Comparison of ENCODE assay signal across 20 cellular contexts in the genomic region with DNA sequence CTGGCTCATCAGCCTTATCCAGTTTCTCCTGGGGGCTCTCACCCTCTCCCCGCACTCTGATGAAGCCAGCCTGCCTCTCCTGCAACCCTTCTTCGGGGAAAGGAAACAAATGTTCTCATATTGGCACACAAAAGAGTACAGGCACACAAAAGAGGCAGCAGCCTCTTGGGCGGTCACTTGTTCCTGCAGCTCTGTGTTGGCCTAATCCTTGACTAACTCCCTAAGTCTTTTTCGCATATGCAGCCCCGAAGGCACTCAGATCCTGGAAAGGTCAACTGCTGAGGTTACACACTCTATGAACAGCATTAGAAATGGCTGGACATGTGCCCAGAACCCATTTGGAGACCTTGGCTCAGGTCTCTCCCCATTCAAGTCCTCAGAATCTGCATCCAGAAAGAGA. TPM values are rescaled to one million over a fixed set of nuclear protein-coding genes. Genes with fewer than 3 reads are reported as not detected.
A peak's percentile ranks its signal among the peaks of the same experiment; 100 is the strongest.
DNase-seq lines count a peak whose midpoint lies in the region; ATAC-seq, FAIRE-seq and TF ChIP-seq lines count a peak whose summit lies in the region.
"Had no signal": no experiment of that assay in that cellular context is flagged by ENCODE, and none has a peak within 500 bp of the region (broad histone marks: within the 10 kb centered on the region; RNA-seq: fewer than 3 reads in every experiment).

No MANE protein-coding gene starts in this region.

- no peak overlapping the region for H3K27ac ChIP-seq in H1 (ENCODE audit: low read depth, low read length)
- H3K27ac ChIP-seq in left lung: peak overlapping the region; percentile 66 to 71
- peak overlapping the region; percentile 60 to 70 (median 64) for H3K27ac ChIP-seq in gastrocnemius medialis

- no peak overlapping the region for H3K56ac ChIP-seq in H1 (replicated peaks; ENCODE audit: insufficient read length, low read depth, low read length)

- no peak overlapping the region for H4K5ac ChIP-seq in H1 (ENCODE audit: insufficient read length, low read depth, low read length)

- no peak overlapping the region for H3K4ac ChIP-seq in H1 (replicated peaks; ENCODE audit: insufficient read length, low read depth, low read length)

- CTCF ChIA-PET in H1 (lab: Charles Lee; ENCODE audit: partially characterized antibody): interaction anchor here (1.0 kb wide), 1 partner anchor 21 kb away, joined by 3 read pairs; no protein-coding TSS in a partner anchor

- TF ChIP-seq POLR2A in H1 (IDR thresholded peaks at IDR 0.05; ENCODE audit: control extremely low read depth in 1 of 2, low read depth in 2 of 2, low read length in 2 of 2) (no peak), gastrocnemius medialis (IDR thresholded peaks at IDR 0.05) (no peak)

- H3K27me3 ChIP-seq in H1 (replicated peaks in 1 of 4; ENCODE audit: control insufficient read depth in 3 of 4, extremely low read depth in 1 of 4, insufficient read depth in 3 of 4, low read length in 3 of 4) (0 out of 7 replicates have a peak, but pooled peaks cover 0 to 4% (median 0%) of the 10 kb centered on the region in 4 experiments), left lung (no peaks in the 10 kb centered on the region), gastrocnemius medialis (no peaks in the 10 kb centered on the region)

- DNase-seq in Ammon's horn (ENCODE audit: low spot score): peak; percentile 63
- no peak for DNase-seq in H1 (ENCODE audit: low read depth in 1 of 2, low spot score in 2 of 2)
- DNase-seq in left lung: peak in 1 of 2 donors; percentile 66
- peak in 1 of 2 donors; percentile 44 for DNase-seq in gastrocnemius medialis
- DNase-seq in NCI-H226: no peak
- no peak for DNase-seq in RCC 7860 (ENCODE audit: low spot score)
- DNase-seq: activated CD8-positive, alpha-beta T cell treated with anti-CD3 and anti-CD28 coated beads, Interleukin-2, amount 10 ng/mL, durations not matched to agents 7 days and 5 days; activated effector memory CD4-positive, alpha-beta T cell treated with anti-CD3 and anti-CD28 coated beads, Interleukin-2, amount 50 U/mL, for 16 hours; CD8-positive, alpha-beta memory T cell; GDM1; GOT3; NCI-H187; NCI-H748 treated with DMSO at 0.1 percent for 48 hours; SIG-M5; stimulated activated naive CD4-positive, alpha-beta T cell treated with Interleukin-2 at 50 U/mL for 16 hours had no signal

- TF ChIP-seq RAD21 in H1 (IDR thresholded peaks at IDR 0.05 in 1 of 2, conservative IDR thresholded peaks at IDR 0.05 in 1 of 2; ENCODE audit: low read depth in 2 of 2, low read length in 2 of 2): no peak

- H3K4me3 ChIP-seq in H1 (ENCODE audit: extremely low read depth in 1 of 4, insufficient read depth in 2 of 4, low read depth in 3 of 4, low read length in 4 of 4) (no peak overlapping the region), left lung (no peak overlapping the region), gastrocnemius medialis (no peak overlapping the region)

- no peak overlapping the region for H2BK15ac ChIP-seq in H1 (ENCODE audit: low read length)

- no peak overlapping the region for H2BK5ac ChIP-seq in H1 (ENCODE audit: low read depth, low read length)

- POLR2A ChIA-PET in H1 (lab: Charles Lee; ENCODE audit: partially characterized antibody): interaction anchor here (1.4 to 1.9 kb wide), 3 partner anchors 11 to 24 kb away, joined by 3 to 4 read pairs (median 4); no protein-coding TSS in a partner anchor

- peak overlapping the region; percentile 77 for H3K14ac ChIP-seq in H1 (ENCODE audit: insufficient read length)

- no peak overlapping the region for H2BK20ac ChIP-seq in H1 (ENCODE audit: low read length)

- no peaks in the 10 kb centered on the region for H3K79me2 ChIP-seq in H1 (ENCODE audit: control insufficient read depth in 1 of 2, insufficient read depth in 2 of 2, low read length in 2 of 2)

- ATAC-seq in left lung (peak; percentile 81), gastrocnemius medialis (peak; percentile 42 to 51), HG02678 (IDR thresholded peaks at IDR 0.05; ENCODE audit: unreplicated experiment) (no peak), GM18517 (IDR thresholded peaks at IDR 0.05; ENCODE audit: unreplicated experiment) (no peak)
- ATAC-seq: activated CD8-positive, alpha-beta T cell treated with anti-CD3 and anti-CD28 coated beads, Interleukin-2, amount 10 ng/mL, durations not matched to agents 7 days and 5 days had no signal

- no peak overlapping the region for H3K4me2 ChIP-seq in H1 (ENCODE audit: insufficient read depth in 1 of 2, low read depth in 2 of 2, low read length in 2 of 2)

- no peaks in the 10 kb centered on the region for H3K23me2 ChIP-seq in H1 (ENCODE audit: low read depth, low read length)

- no peak overlapping the region; the same call in 1 of the 2 replicates for H3K18ac ChIP-seq in H1 (ENCODE audit: extremely low read depth, low read length)

- H2BK12ac ChIP-seq in H1 (ENCODE audit: low read depth, low read length): no peak overlapping the region

- no peaks in the 10 kb centered on the region for H3K36me3 ChIP-seq in H1 (ENCODE audit: control insufficient read depth in 2 of 4, insufficient read depth in 4 of 4, low read length in 3 of 4)
- H3K36me3 ChIP-seq in left lung: no peaks in the 10 kb centered on the region
- no peaks in the 10 kb centered on the region for H3K36me3 ChIP-seq in gastrocnemius medialis

- no peak overlapping the region for H3K23ac ChIP-seq in H1 (ENCODE audit: insufficient read length)

- H2BK120ac ChIP-seq in H1 (replicated peaks; ENCODE audit: low read depth, low read length): no peak overlapping the region

- TF ChIP-seq CTCF in H1 (IDR thresholded peaks at IDR 0.05; ENCODE audit: control extremely low read depth in 1 of 3, insufficient read depth in 1 of 3, low read depth in 1 of 3, low read length in 3 of 3): no peak
- TF ChIP-seq CTCF in left lung (IDR thresholded peaks at IDR 0.05): no peak
- TF ChIP-seq CTCF in gastrocnemius medialis (IDR thresholded peaks at IDR 0.05 in 4 of 5, conservative IDR thresholded peaks at IDR 0.05 in 1 of 5): no peak

- no peak overlapping the region for H3K9ac ChIP-seq in H1 (replicated peaks in 1 of 4; ENCODE audit: extremely low read depth in 1 of 4, low read depth in 3 of 4, low read length in 3 of 4)

- no peaks in the 10 kb centered on the region for H4K20me1 ChIP-seq in H1 (replicated peaks in 1 of 2; ENCODE audit: control insufficient read depth in 1 of 2, insufficient read depth in 2 of 2, low read length in 2 of 2)

- TF ChIP-seq EP300 in H1 (IDR thresholded peaks at IDR 0.05; ENCODE audit: borderline replicate concordance in 1 of 2, low read depth in 2 of 2, low read length in 2 of 2): no peak

- FAIRE-seq in H1 (lab: Jason Lieb, UNC) (no peak), RCC 7860 (lab: Jason Lieb, UNC) (no peak)
- FAIRE-seq: A204.1, GM18507 had no signal

- in situ Hi-C loops in gastrocnemius medialis (cut with MboI; ENCODE audit: low sequenced_read_pairs in 4 of 4): no loop called here

- 93% methylated on average over 5 of the region's 5 CpGs; no CpG with 5 or more reads in 1 of the 2 experiments for WGBS in H1 (ENCODE audit: extremely low coverage in 1 of 2, insufficient coverage in 1 of 2, insufficient read length in 1 of 2, insufficient replicate concordance in 2 of 2, low coverage in 1 of 2, low lambda C conversion rate in 2 of 2, missing lambda C conversion rate in 1 of 2), 2 experiments

- H3K9me3 ChIP-seq in H1 (ENCODE audit: insufficient read depth in 2 of 2, low read depth in 1 of 2, low read length in 1 of 2) (peaks cover 0 to 3% of the 10 kb centered on the region in 2 experiments; a peak in 1 of 4 replicates), left lung (no peaks in the 10 kb centered on the region), gastrocnemius medialis (no peaks in the 10 kb centered on the region)

- H4K91ac ChIP-seq in H1 (replicated peaks; ENCODE audit: insufficient read length, low read length): no peak overlapping the region

- no peaks in the 10 kb centered on the region for H3K4me1 ChIP-seq in H1 (replicated peaks in 1 of 4; ENCODE audit: control insufficient read depth in 3 of 4, insufficient read depth in 4 of 4, low read length in 3 of 4)
- H3K4me1 ChIP-seq in left lung: peaks cover 13 to 60% of the 10 kb centered on the region in 2 donors
- peaks cover 4 to 16% of the 10 kb centered on the region in 2 donors for H3K4me1 ChIP-seq in gastrocnemius medialis

- intact Hi-C loops in left lung (cut with DNase I): no loop called here
- intact Hi-C loops in gastrocnemius medialis (cut with DNase I; ENCODE audit: low total_unique reads): no loop called here

- H4K8ac ChIP-seq in H1 (ENCODE audit: extremely low read depth, insufficient read depth, low read length): no peak overlapping the region

- H2AFZ ChIP-seq in H1 (ENCODE audit: low read length): no peak overlapping the region

- no peaks in the 10 kb centered on the region for H3K79me1 ChIP-seq in H1 (ENCODE audit: low read depth, low read length)

- H2AK5ac ChIP-seq in H1 (ENCODE audit: low read depth, low read length): no peak overlapping the region

RNA-seq across cellular contexts. Expression of gene CAMP, which starts 7.4 kb away (rescaled TPM):
- not detected in 2 replicates for total RNA-seq in H1 (2021; fragmentation: NEBNext Ultra II Directional; extraction: Animal tissue kit (Norgen Biotek cat#: 25700))
- polyA plus RNA-seq in H1 (2011; rRNA removed): not detected in 2 replicates
- not detected for polyA plus RNA-seq in H1 (2011; cell fraction: cytosol; rRNA removed)
- polyA plus RNA-seq in H1 (2011; cell fraction: nucleus; rRNA removed): not detected
- not detected in 4 replicates for polyA plus RNA-seq in H1 (2012, experiment 1 of 2)
- polyA plus RNA-seq in H1 (2012, experiment 2 of 2): not detected
- polyA plus RNA-seq in H1 (2013, experiment 1 of 2): not detected
- polyA plus RNA-seq in H1 (2013, experiment 2 of 2): not detected
- not detected in 2 replicates for polyA minus RNA-seq in H1 (2011; rRNA and poly(A)+ RNA removed)
- polyA minus RNA-seq in H1 (2011; cell fraction: cytosol; rRNA and poly(A)+ RNA removed): not detected
- polyA minus RNA-seq in H1 (2011; cell fraction: nucleus; rRNA and poly(A)+ RNA removed): not detected
- total RNA-seq in left lung (1 to 10 TPM in 1 of 2 donors, under 1 TPM in 1; 0.93 to 1.4 TPM), gastrocnemius medialis (not detected)
- total RNA-seq: activated CD8-positive, alpha-beta T cell treated with anti-CD3 and anti-CD28 coated beads, Interleukin-2, amount 10 ng/mL, durations not matched to agents 7 days and 5 days; CD8-positive, alpha-beta memory T cell; mononuclear cell had no signal
- polyA plus RNA-seq: CD8-positive, alpha-beta memory T cell had no signal

RNA-seq across cellular contexts. Expression of gene ZNF589, which starts 25.0 kb away (rescaled TPM):
- 106 and 113 TPM in 2 replicates for total RNA-seq in H1 (2021; fragmentation: NEBNext Ultra II Directional; extraction: Animal tissue kit (Norgen Biotek cat#: 25700))
- 64.7 and 65.6 TPM in 2 replicates for polyA plus RNA-seq in H1 (2011; rRNA removed)
- polyA plus RNA-seq in H1 (2011; cell fraction: cytosol; rRNA removed): 94.8 TPM
- 119 TPM for polyA plus RNA-seq in H1 (2011; cell fraction: nucleus; rRNA removed)
- 90.1 to 112 TPM (median 101 TPM) in 4 replicates for polyA plus RNA-seq in H1 (2012, experiment 1 of 2)
- polyA plus RNA-seq in H1 (2012, experiment 2 of 2): 14.1 TPM
- polyA plus RNA-seq in H1 (2013, experiment 1 of 2): 87.3 TPM
- polyA plus RNA-seq in H1 (2013, experiment 2 of 2): 81.4 TPM
- 112 and 152 TPM in 2 replicates for polyA minus RNA-seq in H1 (2011; rRNA and poly(A)+ RNA removed)
- polyA minus RNA-seq in H1 (2011; cell fraction: cytosol; rRNA and poly(A)+ RNA removed): 48.0 TPM
- 107 TPM for polyA minus RNA-seq in H1 (2011; cell fraction: nucleus; rRNA and poly(A)+ RNA removed)
- total RNA-seq in left lung (10 to 100 TPM in 1 of 2 donors, 1 to 10 TPM in 1; 9.0 to 17.5 TPM), gastrocnemius medialis (1 to 10 TPM; 1.1 to 9.6 (median 3.0) TPM)

RNA-seq across cellular contexts. Expression of gene CDC25A, which starts 27.7 kb away (rescaled TPM):
- 62.1 and 65.0 TPM in 2 replicates for total RNA-seq in H1 (2021; fragmentation: NEBNext Ultra II Directional; extraction: Animal tissue kit (Norgen Biotek cat#: 25700))
- polyA plus RNA-seq in H1 (2011; rRNA removed): 20.7 and 22.2 TPM in 2 replicates
- 24.8 TPM for polyA plus RNA-seq in H1 (2011; cell fraction: cytosol; rRNA removed)
- polyA plus RNA-seq in H1 (2011; cell fraction: nucleus; rRNA removed): 24.2 TPM
- 42.7 to 47.8 TPM (median 46.8 TPM) in 4 replicates for polyA plus RNA-seq in H1 (2012, experiment 1 of 2)
- polyA plus RNA-seq in H1 (2012, experiment 2 of 2): 34.1 TPM
- 32.1 TPM for polyA plus RNA-seq in H1 (2013, experiment 1 of 2)
- 32.0 TPM for polyA plus RNA-seq in H1 (2013, experiment 2 of 2)
- polyA minus RNA-seq in H1 (2011; rRNA and poly(A)+ RNA removed): 52.1 and 67.6 TPM in 2 replicates
- polyA minus RNA-seq in H1 (2011; cell fraction: cytosol; rRNA and poly(A)+ RNA removed): 57.9 TPM
- 39.8 TPM for polyA minus RNA-seq in H1 (2011; cell fraction: nucleus; rRNA and poly(A)+ RNA removed)
- total RNA-seq in left lung (1 to 10 TPM; 2.8 to 4.7 TPM), gastrocnemius medialis (1 to 10 TPM in 1 of 4 donors, under 1 TPM in 1, not detected in 2; 0.73 to 2.3 TPM)
- polyA plus RNA-seq: CD8-positive, alpha-beta memory T cell had no signal

Comparison
In these comparisons a context has a peak if more than half of its experiments do, and no peak if none do; other contexts are left out.
1. ATAC-seq: peak in left lung (single experiment) and gastrocnemius medialis (2 of 2); none in HG02678 (single experiment) and GM18517 (single experiment).
2. RNA of gene CDC25A, which starts 27.7 kb away (total RNA-seq): 62.1 to 65.0 TPM in H1; 2.8 to 4.7 TPM in left lung and 0.73 to 2.3 TPM in gastrocnemius medialis; every median in the first group is over 10 times any median in the second.